10 cellular contexts compared by ENCODE assay signal in the genomic region with DNA sequence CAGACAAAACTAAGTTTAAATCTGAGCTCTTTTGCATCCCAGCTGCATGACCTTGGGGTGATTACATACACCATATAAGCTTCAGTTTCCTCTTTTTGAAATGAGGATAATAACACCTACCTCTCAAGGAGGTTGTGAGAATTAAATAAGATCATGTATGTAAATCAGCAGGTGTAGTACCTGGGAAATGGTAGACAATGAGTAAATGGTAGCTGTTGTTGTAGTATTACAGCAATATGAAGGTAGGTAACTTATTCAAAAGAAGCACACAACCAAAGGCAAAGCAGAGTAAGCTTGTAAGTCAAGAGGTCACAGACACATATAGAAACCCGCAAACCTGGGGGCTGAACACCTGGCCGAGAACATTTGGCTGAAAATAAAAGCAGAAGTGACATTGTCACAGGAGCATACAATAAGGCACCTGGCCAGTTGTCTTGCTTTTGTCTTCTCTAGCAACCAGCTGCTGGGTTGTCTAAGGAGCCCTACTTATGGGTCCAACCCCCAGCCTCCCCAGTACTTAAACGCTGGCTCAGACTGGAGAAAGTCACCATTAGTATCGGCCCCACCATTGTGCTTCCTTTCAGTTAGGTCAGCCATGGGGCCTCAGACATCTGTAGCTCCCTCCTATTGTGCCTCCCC.
DNase-seq lines count a peak whose midpoint lies in the region; ATAC-seq, FAIRE-seq and TF ChIP-seq lines count a peak whose summit lies in the region.
"Had no signal": no experiment of that assay in that cellular context is flagged by ENCODE, and none has a peak within 500 bp of the region (broad histone marks: within the 10 kb centered on the region; RNA-seq: fewer than 3 reads in every experiment).

No MANE protein-coding gene starts in this region.

- H3K36me3 Mint-ChIP-seq in activated CD4-positive, alpha-beta T cell treated with anti-CD3 and anti-CD28 coated beads, Interleukin-2, amount 10 ng/mL, durations not matched to agents 24 days and 14 days (ENCODE audit: low read depth), result no peaks in the 10 kb centered on the region

- WGBS in upper lobe of left lung, 2 donors, result 93 to 94% methylated on average over 4 of the region's 4 CpGs

- no peaks in the 10 kb centered on the region for H3K9me2 ChIP-seq in MM.1S (replicated peaks; ENCODE audit: insufficient read depth, low read length)

- TF ChIP-seq EP300 in upper lobe of left lung (IDR thresholded peaks at IDR 0.05), result no peak

- peak; percentile 25 to 36 for ATAC-seq in activated CD4-positive, CD25-positive, alpha-beta regulatory T cell treated with anti-CD3 and anti-CD28 coated beads, Interleukin-2, amount 50 U/mL, for 24 hours
- peak; percentile 94 for ATAC-seq in HG02852 (IDR thresholded peaks at IDR 0.05; ENCODE audit: unreplicated experiment)
- peak; percentile 26 to 37 for ATAC-seq in upper lobe of left lung (ENCODE audit: low FRiP score in 2 of 2)

- no peak for TF ChIP-seq POLR2A in upper lobe of left lung (IDR thresholded peaks at IDR 0.05)

- peak overlapping the region; percentile 67 for H3K27ac ChIP-seq in MM.1S (ENCODE audit: low read length)
- no peak overlapping the region for H3K27ac ChIP-seq in upper lobe of left lung

- no peaks in the 10 kb centered on the region for H4K20me1 ChIP-seq in MM.1S (ENCODE audit: insufficient read depth, low read length)

- DNase-seq in activated CD4-positive, CD25-positive, alpha-beta regulatory T cell treated with anti-CD3 and anti-CD28 coated beads, Interleukin-2, amount 50 U/mL, for 72 hours, result no peak
- peak; percentile 100 for DNase-seq in MM.1S
- no peak for DNase-seq in upper lobe of left lung
- no peak for DNase-seq in HTR-8/SVneo (ENCODE audit: insufficient read length, low spot score)
- no peak for DNase-seq in activated CD4-positive, alpha-beta T cell treated with anti-CD3 and anti-CD28 coated beads, Interleukin-2, amount 10 ng/mL, durations not matched to agents 24 days and 14 days
- DNase-seq in CD1c-positive myeloid dendritic cell (ENCODE audit: extremely low spot score), result no peak
- DNase-seq: activated effector memory CD4-positive, alpha-beta T cell treated with anti-CD3 and anti-CD28 coated beads, Interleukin-2, amount 50 U/mL, for 16 hours; islet precursor cell had no signal

- no peak overlapping the region for H3K27ac Mint-ChIP-seq in activated CD4-positive, alpha-beta T cell treated with anti-CD3 and anti-CD28 coated beads, Interleukin-2, amount 10 ng/mL, durations not matched to agents 24 days and 14 days

- H3K9ac ChIP-seq in MM.1S (ENCODE audit: low read length), result peak overlapping the region; percentile 20

- no peaks in the 10 kb centered on the region for H3K4me1 Mint-ChIP-seq in activated CD4-positive, alpha-beta T cell treated with anti-CD3 and anti-CD28 coated beads, Interleukin-2, amount 10 ng/mL, durations not matched to agents 24 days and 14 days

- H3K27me3 ChIP-seq in MM.1S (replicated peaks; ENCODE audit: insufficient read depth, low read length) (peaks cover 8% of the 10 kb centered on the region; the same call in 1 of the 2 replicates), upper lobe of left lung (no peaks in the 10 kb centered on the region)

- intact Hi-C loops in activated CD4-positive, alpha-beta T cell treated with anti-CD3 and anti-CD28 coated beads, Interleukin-2, amount 10 ng/mL, durations not matched to agents 24 days and 14 days (cut with micrococcal nuclease), result no loop called here

- H3K4me3 ChIP-seq in MM.1S (ENCODE audit: low read length) (no peak overlapping the region), upper lobe of left lung (no peak overlapping the region)

- H2AFZ ChIP-seq in MM.1S (ENCODE audit: low read length), result no peak overlapping the region

- no peak for FAIRE-seq in HTR-8/SVneo (lab: Jason Lieb, UNC)

- peaks cover 20% of the 10 kb centered on the region for H3F3A ChIP-seq in MM.1S (ENCODE audit: insufficient read depth, low read length)

- peaks cover 23% of the 10 kb centered on the region for H3K4me1 ChIP-seq in MM.1S (ENCODE audit: low read length)
- H3K4me1 ChIP-seq in upper lobe of left lung, result no peaks in the 10 kb centered on the region

- peaks cover 9% of the 10 kb centered on the region for H3K9me3 Mint-ChIP-seq in activated CD4-positive, alpha-beta T cell treated with anti-CD3 and anti-CD28 coated beads, Interleukin-2, amount 10 ng/mL, durations not matched to agents 24 days and 14 days

- peak overlapping the region; percentile 52 for H3K4me2 ChIP-seq in MM.1S (ENCODE audit: low read depth, low read length)

- TF ChIP-seq CTCF in MM.1S (IDR thresholded peaks at IDR 0.05; ENCODE audit: low read length) (no peak), upper lobe of left lung (IDR thresholded peaks at IDR 0.05) (no peak)

- H3K9me3 ChIP-seq in MM.1S (replicated peaks; ENCODE audit: insufficient read depth, low read length) (no peaks in the 10 kb centered on the region), upper lobe of left lung (peaks cover 0 to 4% (median 0%) of the 10 kb centered on the region in 4 donors)

- H3K36me3 ChIP-seq in MM.1S (replicated peaks; ENCODE audit: insufficient read depth, low read length) (no peaks in the 10 kb centered on the region), upper lobe of left lung (no peaks in the 10 kb centered on the region)

- H3K4me3 Mint-ChIP-seq in activated CD4-positive, alpha-beta T cell treated with anti-CD3 and anti-CD28 coated beads, Interleukin-2, amount 10 ng/mL, durations not matched to agents 24 days and 14 days, result no peak overlapping the region

- no peaks in the 10 kb centered on the region for H3K79me2 ChIP-seq in MM.1S (ENCODE audit: low read length)

- H3K27me3 Mint-ChIP-seq in activated CD4-positive, alpha-beta T cell treated with anti-CD3 and anti-CD28 coated beads, Interleukin-2, amount 10 ng/mL, durations not matched to agents 24 days and 14 days, result peaks cover 5% of the 10 kb centered on the region

Comparison
In these comparisons a context has a peak if more than half of its experiments do, and no peak if none do; other contexts are left out.
1. ATAC-seq: peak in every context shown above with its lines; median percentile 94 in HG02852; 32 in upper lobe of left lung; 30 in activated CD4-positive, CD25-positive, alpha-beta regulatory T cell treated with anti-CD3 and anti-CD28 coated beads, Interleukin-2, amount 50 U/mL, for 24 hours.